In genomic region chr1:27554293-27554692, GRCh38 we compare ENCODE assay signal across 13 cellular contexts. TPM values are rescaled to one million over a fixed set of nuclear protein-coding genes. Genes with fewer than 3 reads are reported as not detected.
A peak's percentile ranks its signal among the peaks of the same experiment; 100 is the strongest.
DNase-seq lines count a peak whose midpoint lies in the region; ATAC-seq, FAIRE-seq and TF ChIP-seq lines count a peak whose summit lies in the region.
"Had no signal": no experiment of that assay in that cellular context is flagged by ENCODE, and none has a peak within 500 bp of the region (broad histone marks: within the 10 kb centered on the region; RNA-seq: fewer than 3 reads in every experiment).

No MANE protein-coding gene starts in this region.

- H3K9me3 ChIP-seq in A549 (no peaks in the 10 kb centered on the region), GM23248 (ENCODE audit: low read depth) (no peaks in the 10 kb centered on the region), esophagus squamous epithelium (no peaks in the 10 kb centered on the region), psoas muscle (no peaks in the 10 kb centered on the region)
- H3K9me3 ChIP-seq: neutrophil had no signal

- no peak for DNase-seq in A549 (ENCODE audit: low read depth in 1 of 2, low spot score in 1 of 2)
- DNase-seq in GM23248 = no peak
- no peak for DNase-seq in esophagus squamous epithelium (lab: John Stamatoyannopoulos, UW)
- no peak for DNase-seq in psoas muscle
- no peak for DNase-seq in SHP77 (lab: John Stamatoyannopoulos, UW)
- DNase-seq in stimulated activated CD4-positive, alpha-beta T cell treated with anti-CD3 and anti-CD28 coated beads, Interleukin-2, amount 100 ng/mL, for 24 hours = no peak
- DNase-seq: aorta; HCEC 1CT; Karpas-422; stimulated activated CD4-positive, alpha-beta T cell treated with anti-CD3 and anti-CD28 coated beads, Interleukin-4, amount 100 ng/mL, for 4 hours had no signal

- no peak overlapping the region for H3K4me3 ChIP-seq in A549
- no peak overlapping the region for H3K4me3 ChIP-seq in GM23248
- no peak overlapping the region for H3K4me3 ChIP-seq in esophagus squamous epithelium
- H3K4me3 ChIP-seq in psoas muscle = no peak overlapping the region

- H3K36me3 ChIP-seq in GM23248 (ENCODE audit: low read depth) = no peaks in the 10 kb centered on the region
- H3K36me3 ChIP-seq in esophagus squamous epithelium = peaks cover 33 to 83% (median 41%) of the 10 kb centered on the region in 3 donors
- peaks cover 0 to 67% of the 10 kb centered on the region in 2 donors for H3K36me3 ChIP-seq in psoas muscle (ENCODE audit: insufficient read depth in 1 of 2, low read depth in 1 of 2)
- H3K36me3 ChIP-seq: neutrophil had no signal

- no peaks in the 10 kb centered on the region for H4K20me1 ChIP-seq in GM23248 (ENCODE audit: insufficient read depth)

- peaks cover 32% of the 10 kb centered on the region for H3K79me2 ChIP-seq in GM23248 (ENCODE audit: insufficient read depth)

- ATAC-seq in A549 (no peak), psoas muscle (no peak), GM21423 (IDR thresholded peaks at IDR 0.05; ENCODE audit: unreplicated experiment) (no peak), GM18498 (IDR thresholded peaks at IDR 0.05; ENCODE audit: unreplicated experiment) (no peak)

- H3K27ac ChIP-seq in A549 (peak overlapping the region; percentile 89 to 94; a peak in 4 of 6 replicates), GM23248 (0 out of 2 replicates have a peak overlapping the region, but pooled peaks have one; percentile 15), esophagus squamous epithelium (peak overlapping the region in 3 of 4 donors; percentile 94 to 96 (median 95)), psoas muscle (peak overlapping the region; percentile 90)
- H3K27ac ChIP-seq: neutrophil had no signal

- CTCF ChIA-PET in A549 (lab: Yijun Ruan, JAX) = interaction anchor here (0.7 to 6.4 kb wide), 11 partner anchors 9 to 115 kb away, joined by 3 to 98 read pairs (median 4); partner anchors contain the start of gene AHDC1

- H3K27me3 ChIP-seq in GM23248 (replicated peaks; ENCODE audit: insufficient read depth) = no peaks in the 10 kb centered on the region
- no peaks in the 10 kb centered on the region for H3K27me3 ChIP-seq in esophagus squamous epithelium
- H3K27me3 ChIP-seq in psoas muscle (ENCODE audit: insufficient read depth in 3 of 3, low read length in 2 of 3) = no peaks in the 10 kb centered on the region
- H3K27me3 ChIP-seq: neutrophil had no signal

- H3F3A ChIP-seq in GM23248 (ENCODE audit: insufficient read depth) = peaks cover 18% of the 10 kb centered on the region

- in situ Hi-C loops in GM23248 (cut with MboI) = no loop called here

- 70% methylated on average over 4 of the region's 4 CpGs for WGBS in A549 (ENCODE audit: missing lambda C conversion rate)
- WGBS in GM23248 (ENCODE audit: low coverage in 1 of 2, low lambda C conversion rate in 2 of 2, missing lambda C conversion rate in 2 of 2), 2 experiments = 87 to 88% methylated on average over 4 of the region's 4 CpGs
- 61 to 77% methylated on average over 2 to 4 of the region's 4 CpGs for WGBS in esophagus squamous epithelium, 2 donors
- WGBS in psoas muscle, 3 donors = 63 to 74% (median 63%) methylated on average over 4 of the region's 4 CpGs

- intact Hi-C loops in esophagus squamous epithelium (cut with DNase I) (no loop called here), psoas muscle (cut with DNase I) (no loop called here)

- TF ChIP-seq POLR2A in A549 (IDR thresholded peaks at IDR 0.05; ENCODE audit: low read length) (no peak), esophagus squamous epithelium (IDR thresholded peaks at IDR 0.05) (no peak)

- FAIRE-seq in A549 (lab: Jason Lieb, UNC) = no peak

- POLR2A ChIA-PET in A549 (lab: Yijun Ruan, JAX) = no interaction called here

- H3K4me1 ChIP-seq in A549 (peaks cover 42% of the 10 kb centered on the region), GM23248 (ENCODE audit: insufficient read depth) (peaks cover 15% of the 10 kb centered on the region), esophagus squamous epithelium (peaks cover 43 to 65% (median 49%) of the 10 kb centered on the region in 3 donors), psoas muscle (peaks cover 52% of the 10 kb centered on the region)

- TF ChIP-seq RAD21 in A549 (conservative IDR thresholded peaks at IDR 0.05 in 1 of 2, IDR thresholded peaks at IDR 0.05 in 1 of 2) = no peak

- H3K4me2 ChIP-seq in A549 (no peak overlapping the region), GM23248 (ENCODE audit: unreplicated experiment) (no peak overlapping the region)

- no peak for TF ChIP-seq EP300 in A549 (IDR thresholded peaks at IDR 0.05)

- TF ChIP-seq CTCF in A549 (IDR thresholded peaks at IDR 0.05) = no peak
- no peak for TF ChIP-seq CTCF in esophagus squamous epithelium (IDR thresholded peaks at IDR 0.05)
- TF ChIP-seq CTCF in psoas muscle (IDR thresholded peaks at IDR 0.05) = no peak

- H2AFZ ChIP-seq in GM23248 = no peak overlapping the region

- no peak overlapping the region; the same call in 1 of the 2 replicates for H3K9ac ChIP-seq in GM23248

- H3K9me2 ChIP-seq in GM23248 (ENCODE audit: insufficient read depth) = no peaks in the 10 kb centered on the region

TF ChIP-seq in A549, 52 proteins besides CTCF, POLR2A, EP300 and RAD21:
- TF ChIP-seq RNF2 (IDR thresholded peaks at IDR 0.05; ENCODE audit: borderline replicate concordance, low read depth) = no peak
- TF ChIP-seq FOSL2 (IDR thresholded peaks at IDR 0.05) = no peak
- no peak for TF ChIP-seq FOSL2 (CRISPR knock-in tag; IDR thresholded peaks at IDR 0.05)
- no peak for TF ChIP-seq NR3C1 (IDR thresholded peaks at IDR 0.05)
- no peak for TF ChIP-seq RFX5 (IDR thresholded peaks at IDR 0.05)
- no peak for TF ChIP-seq ZSCAN20 (CRISPR knock-in tag; IDR thresholded peaks at IDR 0.05)
- no peak for TF ChIP-seq ATOH8 (CRISPR knock-in tag; IDR thresholded peaks at IDR 0.05; ENCODE audit: low read depth)
TF ChIP-seq in A549: peak in this region for 0.

RNA-seq across cellular contexts. Expression of gene AHDC1, which starts 49.7 kb away (rescaled TPM):
- 1.3 and 2.6 TPM in 2 replicates for polyA plus RNA-seq in A549 (2011; rRNA removed)
- polyA plus RNA-seq in A549 (2012; cell fraction: cytosol; rRNA removed) = 5.0 and 6.2 TPM in 2 replicates
- polyA plus RNA-seq in A549 (2012; cell fraction: nucleus; rRNA removed) = 12.9 and 17.1 TPM in 2 replicates
- polyA plus RNA-seq in A549 (2017; fragmentation: RNase III; extraction: RNeasy Plus Mini Kit Qiagen cat#74134 plus additional on column Dnase treatment) = 9.8 to 11.5 TPM (median 10.0 TPM) in 3 replicates
- polyA minus RNA-seq in A549 (2011; rRNA and poly(A)+ RNA removed) = 2.9 and 3.6 TPM in 2 replicates
- total RNA-seq in GM23248 (2014; rRNA removed; shearing (Covaris generic)) = 5.3 and 5.8 TPM in 2 replicates
- 3.9 and 4.5 TPM in 2 replicates for polyA plus RNA-seq in GM23248 (2016; fragmentation: Nextera tagmentation; extraction: Ambion mirVana)
- 100 to 1,000 TPM in 1 of 4 donors, 10 to 100 TPM in 3; 22.2 to 112 (median 30.6) TPM for total RNA-seq in esophagus squamous epithelium
- total RNA-seq in psoas muscle = 10 to 100 TPM; 35.9 to 65.2 (median 59.0) TPM
- polyA plus RNA-seq in psoas muscle = 10 to 100 TPM in 1 of 3 donors, 1 to 10 TPM in 2; 6.4 to 19.8 (median 9.7) TPM

Comparison
In these comparisons a context has a peak if more than half of its experiments do, and no peak if none do; other contexts are left out.
1. H3K27ac ChIP-seq: peak in every context shown above with its lines; median percentile 95 in esophagus squamous epithelium; 92 in A549; 90 in psoas muscle; 15 in GM23248.